Comparison of ENCODE assay signal across 8 cellular contexts in genomic region chr1:230976825-230977747, GRCh38. TPM values are rescaled to one million over a fixed set of nuclear protein-coding genes. Genes with fewer than 3 reads are reported as not detected.
DNase-seq lines count a peak whose midpoint lies in the region; ATAC-seq and TF ChIP-seq lines count a peak whose summit lies in the region.

No MANE protein-coding gene starts in this region.

- ATAC-seq in stimulated activated effector memory CD8-positive, alpha-beta T cell treated with anti-CD3 and anti-CD28 coated beads, Interleukin-12 subunit alpha, Interleukin-12 subunit beta, amount 100 ng/mL, for 72 hours, result no peak
- no peak for ATAC-seq in foreskin keratinocyte

- H3K9me3 Mint-ChIP-seq in stimulated activated effector memory CD8-positive, alpha-beta T cell treated with anti-CD3 and anti-CD28 coated beads, Interleukin-12 subunit alpha, Interleukin-12 subunit beta, amount 100 ng/mL, for 72 hours, result no peaks in the 10 kb centered on the region

- no peaks in the 10 kb centered on the region for H3K4me1 ChIP-seq in foreskin keratinocyte

- TF ChIP-seq CTCF in VCaP (conservative IDR thresholded peaks at IDR 0.05), result no peak
- no peak for TF ChIP-seq CTCF in fibroblast of mammary gland (conservative IDR thresholded peaks at IDR 0.05; ENCODE audit: control insufficient read depth, insufficient read depth, low read depth, low read length)
- TF ChIP-seq CTCF in foreskin keratinocyte (conservative IDR thresholded peaks at IDR 0.05), result no peak

- H3K4me3 ChIP-seq in fibroblast of mammary gland (ENCODE audit: control insufficient read depth, low read depth, low read length), result peak overlapping the region; percentile 77

- peaks cover 44% of the 10 kb centered on the region for H3K4me1 Mint-ChIP-seq in stimulated activated effector memory CD8-positive, alpha-beta T cell treated with anti-CD3 and anti-CD28 coated beads, Interleukin-12 subunit alpha, Interleukin-12 subunit beta, amount 100 ng/mL, for 72 hours

- H3K4me3 Mint-ChIP-seq in stimulated activated effector memory CD8-positive, alpha-beta T cell treated with anti-CD3 and anti-CD28 coated beads, Interleukin-12 subunit alpha, Interleukin-12 subunit beta, amount 100 ng/mL, for 72 hours, result no peak overlapping the region

- no peaks in the 10 kb centered on the region for H3K27me3 ChIP-seq in foreskin keratinocyte

- peak overlapping the region; percentile 82 for H3K27ac ChIP-seq in VCaP
- H3K27ac ChIP-seq in foreskin keratinocyte, result no peak overlapping the region

- peaks cover 22% of the 10 kb centered on the region for H3K36me3 Mint-ChIP-seq in stimulated activated effector memory CD8-positive, alpha-beta T cell treated with anti-CD3 and anti-CD28 coated beads, Interleukin-12 subunit alpha, Interleukin-12 subunit beta, amount 100 ng/mL, for 72 hours

- peak overlapping the region; percentile 93 for H3K27ac Mint-ChIP-seq in stimulated activated effector memory CD8-positive, alpha-beta T cell treated with anti-CD3 and anti-CD28 coated beads, Interleukin-12 subunit alpha, Interleukin-12 subunit beta, amount 100 ng/mL, for 72 hours

- peak; percentile 22 for DNase-seq in activated naive CD4-positive, alpha-beta T cell treated with Interleukin-2 at 50 U/mL for 16 hours
- no peak for DNase-seq in activated naive CD4-positive, alpha-beta T cell (lab: John Stamatoyannopoulos, UW)
- no peak for DNase-seq in fibroblast of mammary gland (ENCODE audit: low read depth)
- DNase-seq in stimulated activated effector memory CD8-positive, alpha-beta T cell treated with anti-CD3 and anti-CD28 coated beads, Interleukin-12 subunit alpha, Interleukin-12 subunit beta, amount 100 ng/mL, for 72 hours (ENCODE audit: low spot score in 2 of 2), result peak in 1 of 2 donors; percentile 55
- no peak for DNase-seq in globus pallidus (ENCODE audit: low spot score)
- no peak for DNase-seq in putamen (ENCODE audit: low spot score)
- no peak for DNase-seq in foreskin keratinocyte

RNA-seq across cellular contexts. Expression of gene TTC13, which starts 1.6 kb away (rescaled TPM):
- total RNA-seq in foreskin keratinocyte, result 8.7 and 10.4 TPM in 2 replicates
- 3.1 and 4.2 TPM in 2 replicates for polyA plus RNA-seq in foreskin keratinocyte

RNA-seq across cellular contexts. Expression of gene ARV1, which starts 1.8 kb away (rescaled TPM):
- 20.3 and 22.0 TPM in 2 replicates for total RNA-seq in foreskin keratinocyte
- 18.9 and 21.2 TPM in 2 replicates for polyA plus RNA-seq in foreskin keratinocyte
